ENCODE assay signal across 15 cellular contexts in the genomic region with DNA sequence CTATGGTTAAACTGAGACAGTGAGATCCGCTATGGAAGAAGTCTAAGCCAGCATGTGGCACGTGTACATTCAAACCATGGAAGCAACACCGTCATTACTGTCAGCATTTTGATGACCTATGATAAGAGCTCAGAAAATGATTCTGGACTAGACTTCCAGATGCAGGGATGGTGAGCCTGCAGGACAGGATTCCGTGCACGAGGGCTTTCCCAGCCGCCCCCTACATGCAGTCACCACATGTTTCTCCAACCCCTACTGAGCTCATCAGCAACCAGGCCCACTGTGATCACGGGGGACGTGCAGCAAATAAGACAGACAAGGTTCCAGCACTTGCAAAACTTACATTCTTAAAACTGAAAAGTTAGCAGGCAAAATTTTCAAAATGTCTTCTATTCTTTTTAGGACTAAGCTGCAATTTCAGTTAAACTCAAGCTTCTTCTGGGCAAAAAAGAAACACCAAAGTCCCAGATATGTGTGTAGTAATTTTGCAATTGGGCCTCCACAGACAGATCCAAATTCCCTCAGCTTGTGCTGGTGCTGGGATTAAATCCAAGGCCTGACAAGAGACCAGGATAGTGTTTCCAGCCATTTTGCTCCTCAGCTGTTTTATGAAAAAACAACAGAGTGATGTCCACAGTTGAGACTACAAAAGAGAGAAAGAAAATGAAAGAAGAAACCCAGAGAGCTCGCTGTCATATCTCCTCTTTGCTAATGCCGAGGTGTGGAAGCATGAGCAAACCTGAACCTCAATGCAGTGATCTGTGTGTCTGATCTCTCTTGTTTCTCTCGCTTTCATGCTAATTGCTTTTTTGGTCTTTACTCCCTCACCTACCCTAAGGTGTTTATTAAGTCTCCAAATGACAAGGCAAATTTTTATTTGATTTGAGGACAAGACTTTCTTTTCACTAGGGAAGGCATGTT.
DNase-seq lines count a peak whose midpoint lies in the region; ATAC-seq and TF ChIP-seq lines count a peak whose summit lies in the region.
"Had no signal": no experiment of that assay in that cellular context is flagged by ENCODE, and none has a peak within 500 bp of the region (broad histone marks: within the 10 kb centered on the region; RNA-seq: fewer than 3 reads in every experiment).

No MANE protein-coding gene starts in this region.

- no peaks in the 10 kb centered on the region for H3F3A ChIP-seq in neural cell (ENCODE audit: insufficient read depth, low read length, poor library complexity, severe bottlenecking)

- no peaks in the 10 kb centered on the region for H3K9me3 Mint-ChIP-seq in activated CD4-positive, alpha-beta T cell treated with anti-CD3 and anti-CD28 coated beads for 36 hours (ENCODE audit: low read depth)
- H3K9me3 Mint-ChIP-seq: activated CD4-positive, alpha-beta T cell treated with anti-CD3 and anti-CD28 coated beads, Interleukin-2, amount 10 ng/mL, durations not matched to agents 7 days and 5 days; T-helper 1 cell treated with Interleukin-12 subunit alpha and Interleukin-12 subunit beta and Interleukin-4 antibody, amounts not matched to agents 30 μg/mL and 1 μg/mL, for 36 hours had no signal

- H2AFZ ChIP-seq in neural cell (ENCODE audit: low read depth, low read length) = no peak overlapping the region

- H3K36me3 ChIP-seq in neural cell (ENCODE audit: insufficient read depth, low read length) (peaks cover 5% of the 10 kb centered on the region), urinary bladder (ENCODE audit: insufficient read depth) (no peaks in the 10 kb centered on the region)

- no peak overlapping the region for H3K9ac ChIP-seq in neural cell (ENCODE audit: low read length)

- peaks cover 6% of the 10 kb centered on the region for H3K36me3 Mint-ChIP-seq in activated CD4-positive, alpha-beta T cell treated with anti-CD3 and anti-CD28 coated beads for 36 hours (ENCODE audit: low read depth)

- no peak overlapping the region for H3K4me3 ChIP-seq in neural cell (ENCODE audit: low read length)
- H3K4me3 ChIP-seq in urinary bladder (ENCODE audit: low read depth, low read length) = no peak overlapping the region

- CTCF ChIA-PET in activated CD4-positive, alpha-beta T cell treated with anti-CD3 and anti-CD28 coated beads for 36 hours (lab: Charles Lee) = interaction anchor here (0.6 to 1.0 kb wide), 7 partner anchors 10 to 1060 kb away, joined by 3 to 8 read pairs (median 4); no protein-coding TSS in a partner anchor

- H3K27me3 Mint-ChIP-seq in activated CD4-positive, alpha-beta T cell treated with anti-CD3 and anti-CD28 coated beads for 36 hours = no peaks in the 10 kb centered on the region
- H3K27me3 Mint-ChIP-seq: activated CD4-positive, alpha-beta T cell treated with anti-CD3 and anti-CD28 coated beads, Interleukin-2, amount 10 ng/mL, durations not matched to agents 7 days and 5 days had no signal

- intact Hi-C loops in activated CD4-positive, alpha-beta T cell treated with anti-CD3 and anti-CD28 coated beads for 36 hours (cut with DNase I, micrococcal nuclease) = no loop called here

- H4K20me1 ChIP-seq in neural cell (ENCODE audit: insufficient read depth) = no peaks in the 10 kb centered on the region

- no peak overlapping the region for H3K27ac Mint-ChIP-seq in activated CD4-positive, alpha-beta T cell treated with anti-CD3 and anti-CD28 coated beads for 36 hours
- H3K27ac Mint-ChIP-seq: T-helper 1 cell treated with Interleukin-12 subunit alpha and Interleukin-12 subunit beta and Interleukin-4 antibody, amounts not matched to agents 30 μg/mL and 1 μg/mL, for 36 hours had no signal

- no peak for TF ChIP-seq RAD21 in neural cell (conservative IDR thresholded peaks at IDR 0.05)

- H3K27ac ChIP-seq in neural cell (ENCODE audit: low read length) (no peak overlapping the region), urinary bladder (ENCODE audit: low read depth) (peak overlapping the region; percentile 28)

- H3K27me3 ChIP-seq in neural cell (ENCODE audit: insufficient read depth, low read depth, low read length) = no peaks in the 10 kb centered on the region

- DNase-seq in activated CD4-positive, alpha-beta T cell treated with anti-CD3 and anti-CD28 coated beads for 36 hours = no peak
- no peak for DNase-seq in activated CD4-positive, alpha-beta T cell treated with anti-CD3 and anti-CD28 coated beads for 48 hours
- DNase-seq in fibroblast of gingiva (ENCODE audit: low read depth) (peak; percentile 78), NCI-H2107 (lab: John Stamatoyannopoulos, UW) (no peak), NCI-H82 (lab: John Stamatoyannopoulos, UW) (no peak)
- DNase-seq: activated CD4-positive, alpha-beta T cell treated with anti-CD3 and anti-CD28 coated beads, Interleukin-2, amount 10 ng/mL, durations not matched to agents 7 days and 5 days; activated effector memory CD4-positive, alpha-beta T cell treated with Interleukin-2 at 50 U/mL for 16 hours; COR-L47; mesendoderm; NCI-H510A treated with DMSO at 0.1 percent for 48 hours; substantia nigra had no signal

- no peaks in the 10 kb centered on the region for H3K4me1 ChIP-seq in urinary bladder (ENCODE audit: insufficient read depth)

- no peaks in the 10 kb centered on the region for H3K9me2 ChIP-seq in neural cell (ENCODE audit: insufficient read depth, low read length)

- H3K4me3 Mint-ChIP-seq in activated CD4-positive, alpha-beta T cell treated with anti-CD3 and anti-CD28 coated beads for 36 hours = no peak overlapping the region
- H3K4me3 Mint-ChIP-seq: activated CD4-positive, alpha-beta T cell treated with anti-CD3 and anti-CD28 coated beads, Interleukin-2, amount 10 ng/mL, durations not matched to agents 7 days and 5 days; T-helper 1 cell treated with Interleukin-12 subunit alpha and Interleukin-12 subunit beta and Interleukin-4 antibody, amounts not matched to agents 30 μg/mL and 1 μg/mL, for 36 hours had no signal

- TF ChIP-seq EP300 in neural cell (conservative IDR thresholded peaks at IDR 0.05; ENCODE audit: poor library complexity, severe bottlenecking) = no peak

- peaks cover 4% of the 10 kb centered on the region for H3K4me1 Mint-ChIP-seq in activated CD4-positive, alpha-beta T cell treated with anti-CD3 and anti-CD28 coated beads for 36 hours

- no peaks in the 10 kb centered on the region for H3K9me3 ChIP-seq in neural cell (ENCODE audit: low read length)

- no peak for TF ChIP-seq CTCF in neural cell (IDR thresholded peaks at IDR 0.05; ENCODE audit: poor library complexity, severe bottlenecking)

- POLR2A ChIA-PET in activated CD4-positive, alpha-beta T cell treated with anti-CD3 and anti-CD28 coated beads for 36 hours (lab: Charles Lee) = no interaction called here

- 57% methylated on average over 11 of the region's 11 CpGs for WGBS in urinary bladder

- peak; percentile 65 for ATAC-seq in activated CD4-positive, alpha-beta T cell treated with anti-CD3 and anti-CD28 coated beads for 36 hours
- ATAC-seq in GM18511 (IDR thresholded peaks at IDR 0.05; ENCODE audit: unreplicated experiment) = no peak

- no peaks in the 10 kb centered on the region for H3K79me2 ChIP-seq in neural cell (replicated peaks; ENCODE audit: insufficient read depth, low read length)

- H3K4me2 ChIP-seq in neural cell (ENCODE audit: low read length) = no peak overlapping the region

TF ChIP-seq in neural cell, 6 proteins besides CTCF, POLR2A, EP300 and RAD21:
- no peak for TF ChIP-seq SMC3 (conservative IDR thresholded peaks at IDR 0.05; ENCODE audit: poor library complexity)
- no peak for TF ChIP-seq TAF1 (IDR thresholded peaks at IDR 0.05; ENCODE audit: low read depth)
- TF ChIP-seq POLR2AphosphoS5 (IDR thresholded peaks at IDR 0.05) = peak; percentile 91
TF ChIP-seq in neural cell: peak in this region for 1.
